ENCODE assay signal across 15 cellular contexts in genomic region chr1:1156140-1157032, GRCh38. TPM values are rescaled to one million over a fixed set of nuclear protein-coding genes. Genes with fewer than 3 reads are reported as not detected.
A peak's percentile ranks its signal among the peaks of the same experiment; 100 is the strongest.
DNase-seq lines count a peak whose midpoint lies in the region; ATAC-seq and TF ChIP-seq lines count a peak whose summit lies in the region.
"Had no signal": no experiment of that assay in that cellular context is flagged by ENCODE, and none has a peak within 500 bp of the region (broad histone marks: within the 10 kb centered on the region; RNA-seq: fewer than 3 reads in every experiment).

No MANE protein-coding gene starts in this region.

- no peaks in the 10 kb centered on the region for H3K36me3 ChIP-seq in transverse colon

- 0 to 88% methylated on average over 2 to 24 of the region's 26 CpGs for WGBS in transverse colon (ENCODE audit: low coverage in 1 of 2), 2 donors

- ATAC-seq in activated naive CD8-positive, alpha-beta T cell treated with anti-CD3 and anti-CD28 coated beads, Interleukin-2, amount 50 U/mL, for 24 hours, result no peak
- no peak for ATAC-seq in HG03442 (IDR thresholded peaks at IDR 0.05; ENCODE audit: unreplicated experiment)

- no peak for TF ChIP-seq CTCF in mesothelial cell of epicardium (IDR thresholded peaks at IDR 0.05; ENCODE audit: unreplicated experiment)
- no peak for TF ChIP-seq CTCF in transverse colon (IDR thresholded peaks at IDR 0.05)

- intact Hi-C loops in activated T-helper 1 cell treated with anti-CD3 and anti-CD28 coated beads, Interleukin-12 subunit alpha, Interleukin-12 subunit beta, Interleukin-2, Interleukin-4 antibody, amounts not matched to agents 30 ng/mL and 10 ng/mL and 1 ng/mL, durations not matched to agents 14 hours and 24 hours and 36 hours (cut with micrococcal nuclease), result loop anchor here (1.0 kb wide), 2 partner anchors 12 to 52 kb away; no protein-coding TSS in a partner anchor
- intact Hi-C loops in transverse colon (cut with DNase I; ENCODE audit: low total_unique reads), result loop anchor here (10.0 kb wide), 1 partner anchor 68 kb away; no protein-coding TSS in a partner anchor

- no peak for TF ChIP-seq POLR2A in transverse colon (IDR thresholded peaks at IDR 0.05)

- no peaks in the 10 kb centered on the region for H3K27me3 ChIP-seq in transverse colon

- H3K9me3 ChIP-seq in transverse colon, result no peaks in the 10 kb centered on the region

- peaks cover 9 to 36% (median 34%) of the 10 kb centered on the region in 4 donors for H3K4me1 ChIP-seq in transverse colon

- no peaks in the 10 kb centered on the region for H3K36me3 Mint-ChIP-seq in activated naive CD8-positive, alpha-beta T cell
- peaks cover 4% of the 10 kb centered on the region for H3K36me3 Mint-ChIP-seq in activated naive CD8-positive, alpha-beta T cell treated with anti-CD3 and anti-CD28 coated beads, Interleukin-2, amount 50 U/mL, for 24 hours (ENCODE audit: low read depth)
- peaks cover 7% of the 10 kb centered on the region for H3K36me3 Mint-ChIP-seq in activated T-helper 1 cell treated with anti-CD3 and anti-CD28 coated beads, Interleukin-12 subunit alpha, Interleukin-12 subunit beta, Interleukin-2, Interleukin-4 antibody, amounts not matched to agents 30 ng/mL and 10 ng/mL and 1 ng/mL, durations not matched to agents 14 hours and 24 hours and 36 hours (ENCODE audit: low read depth)
- H3K36me3 Mint-ChIP-seq in mesothelial cell of epicardium, result no peaks in the 10 kb centered on the region

- H3K27me3 Mint-ChIP-seq in activated naive CD8-positive, alpha-beta T cell, result no peaks in the 10 kb centered on the region
- no peaks in the 10 kb centered on the region for H3K27me3 Mint-ChIP-seq in activated naive CD8-positive, alpha-beta T cell treated with anti-CD3 and anti-CD28 coated beads, Interleukin-2, amount 50 U/mL, for 24 hours
- H3K27me3 Mint-ChIP-seq in activated T-helper 1 cell treated with anti-CD3 and anti-CD28 coated beads, Interleukin-12 subunit alpha, Interleukin-12 subunit beta, Interleukin-2, Interleukin-4 antibody, amounts not matched to agents 30 ng/mL and 10 ng/mL and 1 ng/mL, durations not matched to agents 14 hours and 24 hours and 36 hours (ENCODE audit: insufficient read depth), result no peaks in the 10 kb centered on the region
- no peaks in the 10 kb centered on the region for H3K27me3 Mint-ChIP-seq in mesothelial cell of epicardium (ENCODE audit: low read depth)

- no peak for TF ChIP-seq EP300 in transverse colon (IDR thresholded peaks at IDR 0.05; ENCODE audit: low read depth)

- no peak for DNase-seq in activated naive CD8-positive, alpha-beta T cell treated with anti-CD3 and anti-CD28 coated beads, Interleukin-2, amount 50 U/mL, for 24 hours
- no peak for DNase-seq in activated T-helper 1 cell treated with anti-CD3 and anti-CD28 coated beads, Interleukin-12 subunit alpha, Interleukin-12 subunit beta, Interleukin-2, Interleukin-4 antibody, amounts not matched to agents 30 ng/mL and 10 ng/mL and 1 ng/mL, durations not matched to agents 14 hours and 24 hours and 36 hours (ENCODE audit: low spot score)
- no peak for DNase-seq in mesothelial cell of epicardium (ENCODE audit: low spot score in 2 of 2, unreplicated experiment in 2 of 2)
- no peak for DNase-seq in transverse colon
- no peak for DNase-seq in activated gamma-delta T cell treated with Interleukin-2 at 50 U/mL for 16 hours
- no peak for DNase-seq in LoVo (ENCODE audit: low spot score)
- DNase-seq: NCI-H1092 treated with DMSO at 0.1 percent for 48 hours, NCI-H510A treated with DMSO at 0.1 percent for 48 hours had no signal

- H3K9me3 Mint-ChIP-seq in activated naive CD8-positive, alpha-beta T cell (ENCODE audit: low read depth), result peaks cover 6% of the 10 kb centered on the region
- peaks cover 21% of the 10 kb centered on the region for H3K9me3 Mint-ChIP-seq in activated naive CD8-positive, alpha-beta T cell treated with anti-CD3 and anti-CD28 coated beads, Interleukin-2, amount 50 U/mL, for 24 hours
- peaks cover 26% of the 10 kb centered on the region for H3K9me3 Mint-ChIP-seq in activated T-helper 1 cell treated with anti-CD3 and anti-CD28 coated beads, Interleukin-12 subunit alpha, Interleukin-12 subunit beta, Interleukin-2, Interleukin-4 antibody, amounts not matched to agents 30 ng/mL and 10 ng/mL and 1 ng/mL, durations not matched to agents 14 hours and 24 hours and 36 hours
- peaks cover 25% of the 10 kb centered on the region for H3K9me3 Mint-ChIP-seq in mesothelial cell of epicardium

- in situ Hi-C loops in transverse colon (cut with MboI; ENCODE audit: low pct_ligation_motif_present in 1 of 4, low pct_unique_long_range_greater_than_20kb in 1 of 4, low sequenced_read_pairs in 3 of 4), result no loop called here

- H3K4me3 ChIP-seq in transverse colon, result no peak overlapping the region

- H3K27ac ChIP-seq in transverse colon, result peak overlapping the region; percentile 11 to 55 (median 30)

- H3K4me3 Mint-ChIP-seq in activated naive CD8-positive, alpha-beta T cell, result peak overlapping the region; percentile 62
- no peak overlapping the region for H3K4me3 Mint-ChIP-seq in activated naive CD8-positive, alpha-beta T cell treated with anti-CD3 and anti-CD28 coated beads, Interleukin-2, amount 50 U/mL, for 24 hours
- H3K4me3 Mint-ChIP-seq in activated T-helper 1 cell treated with anti-CD3 and anti-CD28 coated beads, Interleukin-12 subunit alpha, Interleukin-12 subunit beta, Interleukin-2, Interleukin-4 antibody, amounts not matched to agents 30 ng/mL and 10 ng/mL and 1 ng/mL, durations not matched to agents 14 hours and 24 hours and 36 hours, result peak overlapping the region; percentile 60
- H3K4me3 Mint-ChIP-seq in mesothelial cell of epicardium, result peak overlapping the region; percentile 31

- no peaks in the 10 kb centered on the region for H3K4me1 Mint-ChIP-seq in activated naive CD8-positive, alpha-beta T cell (ENCODE audit: low read depth)
- H3K4me1 Mint-ChIP-seq in activated naive CD8-positive, alpha-beta T cell treated with anti-CD3 and anti-CD28 coated beads, Interleukin-2, amount 50 U/mL, for 24 hours, result peaks cover 5% of the 10 kb centered on the region
- peaks cover 5% of the 10 kb centered on the region for H3K4me1 Mint-ChIP-seq in activated T-helper 1 cell treated with anti-CD3 and anti-CD28 coated beads, Interleukin-12 subunit alpha, Interleukin-12 subunit beta, Interleukin-2, Interleukin-4 antibody, amounts not matched to agents 30 ng/mL and 10 ng/mL and 1 ng/mL, durations not matched to agents 14 hours and 24 hours and 36 hours (ENCODE audit: low read depth)
- peaks cover 3% of the 10 kb centered on the region for H3K4me1 Mint-ChIP-seq in mesothelial cell of epicardium

- H3K27ac Mint-ChIP-seq in activated naive CD8-positive, alpha-beta T cell, result peak overlapping the region; percentile 28
- no peak overlapping the region for H3K27ac Mint-ChIP-seq in activated naive CD8-positive, alpha-beta T cell treated with anti-CD3 and anti-CD28 coated beads, Interleukin-2, amount 50 U/mL, for 24 hours
- peak overlapping the region; percentile 74 for H3K27ac Mint-ChIP-seq in activated T-helper 1 cell treated with anti-CD3 and anti-CD28 coated beads, Interleukin-12 subunit alpha, Interleukin-12 subunit beta, Interleukin-2, Interleukin-4 antibody, amounts not matched to agents 30 ng/mL and 10 ng/mL and 1 ng/mL, durations not matched to agents 14 hours and 24 hours and 36 hours
- peak overlapping the region; percentile 95 for H3K27ac Mint-ChIP-seq in mesothelial cell of epicardium

RNA-seq across cellular contexts. Expression of gene TTLL10, which starts 17.3 kb away (rescaled TPM):
- total RNA-seq in activated T-helper 1 cell treated with anti-CD3 and anti-CD28 coated beads, Interleukin-12 subunit alpha, Interleukin-12 subunit beta, Interleukin-2, Interleukin-4 antibody, amounts not matched to agents 30 ng/mL and 10 ng/mL and 1 ng/mL, durations not matched to agents 14 hours and 24 hours and 36 hours, result 0.10 and 0.15 TPM in 2 replicates
- 0.32 to 0.47 TPM in 2 of 3 replicates, not detected in the other for total RNA-seq in mesothelial cell of epicardium
- under 1 TPM in 2 of 4 donors, not detected in 2; 0.40 to 0.48 TPM for total RNA-seq in transverse colon
- total RNA-seq: endothelial cell of umbilical vein, glomerular endothelial cell, GM12878, HT1080, left ventricle myocardium superior had no signal

RNA-seq across cellular contexts. Expression of gene C1orf159, which starts 40.5 kb away (rescaled TPM):
- total RNA-seq in activated T-helper 1 cell treated with anti-CD3 and anti-CD28 coated beads, Interleukin-12 subunit alpha, Interleukin-12 subunit beta, Interleukin-2, Interleukin-4 antibody, amounts not matched to agents 30 ng/mL and 10 ng/mL and 1 ng/mL, durations not matched to agents 14 hours and 24 hours and 36 hours, result 30.0 and 30.3 TPM in 2 replicates
- total RNA-seq in mesothelial cell of epicardium, result 28.4 to 32.8 TPM (median 31.8 TPM) in 3 replicates
- 100 to 1,000 TPM in 1 of 4 donors, 10 to 100 TPM in 3; 23.6 to 108 (median 47.3) TPM for total RNA-seq in transverse colon

RNA-seq across cellular contexts. Expression of gene TNFRSF18, which starts 50.0 kb away (rescaled TPM):
- 350 and 356 TPM in 2 replicates for total RNA-seq in activated T-helper 1 cell treated with anti-CD3 and anti-CD28 coated beads, Interleukin-12 subunit alpha, Interleukin-12 subunit beta, Interleukin-2, Interleukin-4 antibody, amounts not matched to agents 30 ng/mL and 10 ng/mL and 1 ng/mL, durations not matched to agents 14 hours and 24 hours and 36 hours
- total RNA-seq in mesothelial cell of epicardium, result 0.51 to 1.2 TPM (median 0.93 TPM) in 3 replicates
- 1 to 10 TPM in 2 of 4 donors, not detected in 2; 3.3 to 7.9 TPM for total RNA-seq in transverse colon
- total RNA-seq: endothelial cell of umbilical vein, HT1080 had no signal

RNA-seq across cellular contexts. Expression of gene TNFRSF4, which starts 57.6 kb away (rescaled TPM):
- 788 and 811 TPM in 2 replicates for total RNA-seq in activated T-helper 1 cell treated with anti-CD3 and anti-CD28 coated beads, Interleukin-12 subunit alpha, Interleukin-12 subunit beta, Interleukin-2, Interleukin-4 antibody, amounts not matched to agents 30 ng/mL and 10 ng/mL and 1 ng/mL, durations not matched to agents 14 hours and 24 hours and 36 hours
- total RNA-seq in mesothelial cell of epicardium, result 0.18 to 0.34 TPM (median 0.29 TPM) in 3 replicates
- 1 to 10 TPM in 1 of 4 donors, under 1 TPM in 1, not detected in 2; 0.55 to 4.8 TPM for total RNA-seq in transverse colon

Comparison
In these comparisons a context has a peak if more than half of its experiments do, and no peak if none do; other contexts are left out.
1. RNA of gene TNFRSF18, which starts 50.0 kb away (total RNA-seq): 350 to 356 TPM in activated T-helper 1 cell treated with anti-CD3 and anti-CD28 coated beads, Interleukin-12 subunit alpha, Interleukin-12 subunit beta, Interleukin-2, Interleukin-4 antibody, amounts not matched to agents 30 ng/mL and 10 ng/mL and 1 ng/mL, durations not matched to agents 14 hours and 24 hours and 36 hours; 3.3 to 7.9 TPM in transverse colon and 0.51 to 1.2 TPM in mesothelial cell of epicardium; every median in the first group is over 10 times any median in the second.